1 cellular context compared by ENCODE assay signal in genomic region chr16:29961479-29962343, GRCh38.
TF ChIP-seq lines count a peak whose summit lies in the region.

Gene TMEM219 (plus strand): TSS chr16:29962079. CDS start chr16:29963144, 1,065 bp downstream.

TF ChIP-seq in HepG2, 621 proteins besides CTCF, POLR2A, EP300 and RAD21 (continued from another document and continues in another):
- TF ChIP-seq KMT2A (CRISPR knock-in tag; IDR thresholded peaks at IDR 0.05) (peak; percentile 66; the same call in 1 of the 2 replicates), ZNF34 (CRISPR knock-in tag; IDR thresholded peaks at IDR 0.05; ENCODE audit: borderline replicate concordance) (0 out of 2 replicates have a peak, but pooled peaks have one; percentile 28), ADNP (CRISPR knock-in tag; IDR thresholded peaks at IDR 0.05) (no peak), SMAD9 (CRISPR knock-in tag; IDR thresholded peaks at IDR 0.05) (no peak), ZNF878 (CRISPR knock-in tag; IDR thresholded peaks at IDR 0.05) (no peak), TFAP4 (IDR thresholded peaks at IDR 0.05; ENCODE audit: borderline replicate concordance, low read depth) (peak; percentile 29; the same call in 1 of the 2 replicates), DPF2 (CRISPR knock-in tag; IDR thresholded peaks at IDR 0.05; ENCODE audit: borderline replicate concordance, low read depth) (no peak), HNF1A (IDR thresholded peaks at IDR 0.05; ENCODE audit: low read depth) (no peak), HNF1A (CRISPR knock-in tag; IDR thresholded peaks at IDR 0.05; ENCODE audit: borderline replicate concordance) (no peak; the same call in 1 of the 2 replicates), RBFOX2 (IDR thresholded peaks at IDR 0.05; ENCODE audit: low read depth, low read length) (peak; percentile 88), JARID2 (CRISPR knock-in tag; IDR thresholded peaks at IDR 0.05; ENCODE audit: insufficient replicate concordance) (peak; percentile 19), ZNF205 (CRISPR knock-in tag; IDR thresholded peaks at IDR 0.05) (peak; percentile 64), MAF1 (CRISPR knock-in tag; IDR thresholded peaks at IDR 0.05; ENCODE audit: borderline replicate concordance) (0 out of 2 replicates have a peak, but pooled peaks have one; percentile 61), PRDM10 (CRISPR knock-in tag; IDR thresholded peaks at IDR 0.05; ENCODE audit: low read depth) (peak; percentile 98), BHLHE40 (IDR thresholded peaks at IDR 0.05; ENCODE audit: low read length) (peak; percentile 89), ZNF572 (CRISPR knock-in tag; IDR thresholded peaks at IDR 0.05) (0 out of 2 replicates have a peak, but pooled peaks have one; percentile 24), TBL1XR1 (IDR thresholded peaks at IDR 0.05; ENCODE audit: borderline replicate concordance, low read length, partially characterized antibody) (no peak), ZNF615 (CRISPR knock-in tag; IDR thresholded peaks at IDR 0.05; ENCODE audit: borderline replicate concordance) (no peak), ZBTB14 (CRISPR knock-in tag; IDR thresholded peaks at IDR 0.05) (0 out of 2 replicates have a peak, but pooled peaks have one; percentile 14), ZNF280D (CRISPR knock-in tag; IDR thresholded peaks at IDR 0.05) (no peak), ZNF143 (CRISPR knock-in tag; IDR thresholded peaks at IDR 0.05) (no peak; the same call in 1 of the 2 replicates), TRIM24 (CRISPR knock-in tag; IDR thresholded peaks at IDR 0.05) (no peak), ZNF180 (CRISPR knock-in tag; IDR thresholded peaks at IDR 0.05; ENCODE audit: borderline replicate concordance, low read depth) (no peak), EED (CRISPR knock-in tag; IDR thresholded peaks at IDR 0.05) (peak; percentile 19), SAP130 (CRISPR knock-in tag; IDR thresholded peaks at IDR 0.05; ENCODE audit: low read depth) (peak; percentile 58), ZNF792 (CRISPR knock-in tag; IDR thresholded peaks at IDR 0.05) (no peak), NCOA1 (CRISPR knock-in tag; IDR thresholded peaks at IDR 0.05) (peak; percentile 84; the same call in 1 of the 2 replicates), DRAP1 (CRISPR knock-in tag; IDR thresholded peaks at IDR 0.05) (peak; percentile 52; the same call in 1 of the 2 replicates), ZNF382 (CRISPR knock-in tag; IDR thresholded peaks at IDR 0.05; ENCODE audit: borderline replicate concordance) (no peak), SMARCE1 (IDR thresholded peaks at IDR 0.05; ENCODE audit: borderline replicate concordance) (no peak), ZBTB10 (CRISPR knock-in tag; IDR thresholded peaks at IDR 0.05; ENCODE audit: borderline replicate concordance) (no peak), PBX3 (CRISPR knock-in tag; IDR thresholded peaks at IDR 0.05; ENCODE audit: borderline replicate concordance) (no peak), PAX8 (CRISPR knock-in tag; IDR thresholded peaks at IDR 0.05; ENCODE audit: borderline replicate concordance) (no peak), GABPB1 (CRISPR knock-in tag; IDR thresholded peaks at IDR 0.05) (peak; percentile 81)
